8 cellular contexts compared by ENCODE assay signal in the genomic region with DNA sequence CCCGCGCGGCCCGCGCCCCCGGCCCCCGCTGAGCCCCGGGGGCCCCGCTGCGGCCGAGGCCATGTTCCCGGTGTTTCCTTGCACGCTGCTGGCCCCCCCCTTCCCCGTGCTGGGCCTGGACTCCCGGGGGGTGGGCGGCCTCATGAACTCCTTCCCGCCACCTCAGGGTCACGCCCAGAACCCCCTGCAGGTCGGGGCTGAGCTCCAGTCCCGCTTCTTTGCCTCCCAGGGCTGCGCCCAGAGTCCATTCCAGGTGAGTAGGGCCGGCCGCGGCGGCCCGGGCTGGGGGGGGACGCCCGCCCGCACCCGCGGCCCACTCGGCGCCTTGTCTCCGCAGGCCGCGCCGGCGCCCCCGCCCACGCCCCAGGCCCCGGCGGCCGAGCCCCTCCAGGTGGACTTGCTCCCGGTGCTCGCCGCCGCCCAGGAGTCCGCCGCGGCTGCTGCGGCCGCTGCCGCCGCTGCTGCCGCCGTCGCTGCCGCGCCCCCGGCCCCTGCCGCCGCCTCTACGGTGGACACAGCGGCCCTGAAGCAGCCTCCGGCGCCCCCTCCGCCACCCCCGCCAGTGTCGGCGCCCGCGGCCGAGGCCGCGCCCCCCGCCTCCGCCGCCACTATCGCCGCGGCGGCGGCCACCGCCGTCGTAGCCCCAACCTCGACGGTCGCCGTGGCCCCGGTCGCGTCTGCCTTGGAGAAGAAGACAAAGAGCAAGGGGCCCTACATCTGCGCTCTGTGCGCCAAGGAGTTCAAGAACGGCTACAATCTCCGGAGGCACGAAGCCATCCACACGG. TPM values are rescaled to one million over a fixed set of nuclear protein-coding genes. Genes with fewer than 3 reads are reported as not detected.
DNase-seq lines count a peak whose midpoint lies in the region; ATAC-seq and TF ChIP-seq lines count a peak whose summit lies in the region.

No MANE protein-coding gene starts in this region.

- H3K9me3 ChIP-seq in esophagus squamous epithelium (no peaks in the 10 kb centered on the region), neutrophil (no peaks in the 10 kb centered on the region)

- H3K27ac ChIP-seq in esophagus squamous epithelium (peak overlapping the region; percentile 83 to 100 (median 94)), neutrophil (peak overlapping the region; percentile 93)

- ATAC-seq in GM21528 (IDR thresholded peaks at IDR 0.05; ENCODE audit: low FRiP score, unreplicated experiment) (peak; percentile 8), HG02870 (IDR thresholded peaks at IDR 0.05; ENCODE audit: unreplicated experiment) (no peak), HG02623 (IDR thresholded peaks at IDR 0.05; ENCODE audit: unreplicated experiment) (no peak)

- peaks cover 46 to 67% (median 51%) of the 10 kb centered on the region in 3 donors for H3K4me1 ChIP-seq in esophagus squamous epithelium
- peaks cover 52 to 57% of the 10 kb centered on the region in 2 experiments for H3K4me1 ChIP-seq in neutrophil (ENCODE audit: control insufficient read depth in 1 of 2, insufficient read depth in 1 of 2, low read depth in 1 of 2, low read length in 1 of 2)

- TF ChIP-seq POLR2A in esophagus squamous epithelium (IDR thresholded peaks at IDR 0.05): no peak

- intact Hi-C loops in esophagus squamous epithelium (cut with DNase I): no loop called here

- H3K36me3 ChIP-seq in esophagus squamous epithelium (peaks cover 11 to 42% (median 14%) of the 10 kb centered on the region in 3 donors), neutrophil (peaks cover 21% of the 10 kb centered on the region)

- H3K27me3 ChIP-seq in esophagus squamous epithelium: peaks cover 0 to 2% (median 0%) of the 10 kb centered on the region in 4 donors
- H3K27me3 ChIP-seq in neutrophil: peaks cover 8% of the 10 kb centered on the region

- WGBS in esophagus squamous epithelium, 2 donors: no CpG with 5 or more reads among the region's 99 CpGs

- DNase-seq in AG09309 (ENCODE audit: low read depth) (no peak), NCI-H510A (lab: John Stamatoyannopoulos, UW) (peak; percentile 85), esophagus squamous epithelium (lab: John Stamatoyannopoulos, UW) (no peak)
- peak; percentile 66 for DNase-seq in activated T-cell treated with anti-CD3 and anti-CD28 coated beads, Interleukin-2, amount 50 U/mL, for 1 hour

- H3K4me3 ChIP-seq in AG09309 (ENCODE audit: control insufficient read depth, low read depth, low read length) (peak overlapping the region; percentile 74), esophagus squamous epithelium (peak overlapping the region; percentile 42 to 85 (median 65)), neutrophil (ENCODE audit: low read depth in 1 of 2, low read length in 1 of 2) (peak overlapping the region; percentile 67 to 74)

- no peak for TF ChIP-seq CTCF in AG09309 (IDR thresholded peaks at IDR 0.05; ENCODE audit: control insufficient read depth, insufficient read depth, low read depth, low read length, missing control alignments)
- no peak for TF ChIP-seq CTCF in esophagus squamous epithelium (IDR thresholded peaks at IDR 0.05)
- no peak for TF ChIP-seq CTCF in neutrophil (IDR thresholded peaks at IDR 0.05)

RNA-seq across cellular contexts. Expression of a gene that starts 0.5 kb away (rescaled TPM):
- total RNA-seq in esophagus squamous epithelium: 10 to 100 TPM; 87.0 to 99.0 (median 97.3) TPM

RNA-seq across cellular contexts. Expression of a gene that starts 5.2 kb away (rescaled TPM):
- 1 to 10 TPM in 1 of 4 donors, under 1 TPM in 2, not detected in 1; 0.40 to 1.9 (median 0.53) TPM for total RNA-seq in esophagus squamous epithelium

RNA-seq across cellular contexts. Expression of a gene that starts 9.1 kb away (rescaled TPM):
- total RNA-seq in esophagus squamous epithelium: 10 to 100 TPM; 25.4 to 37.6 (median 32.8) TPM

RNA-seq across cellular contexts. Expression of a gene that starts 13.4 kb away (rescaled TPM):
- total RNA-seq in esophagus squamous epithelium: 100 to 1,000 TPM in 2 of 4 donors, 10 to 100 TPM in 2; 54.0 to 133 (median 97.6) TPM

RNA-seq across cellular contexts. Expression of a gene that starts 16.3 kb away (rescaled TPM):
- 10 to 100 TPM; 31.0 to 46.3 (median 37.6) TPM for total RNA-seq in esophagus squamous epithelium

Comparison
In these comparisons a context has a peak if more than half of its experiments do, and no peak if none do; other contexts are left out.
1. DNase-seq: peak in NCI-H510A (single experiment) and activated T-cell treated with anti-CD3 and anti-CD28 coated beads, Interleukin-2, amount 50 U/mL, for 1 hour (single experiment); none in AG09309 (single experiment) and esophagus squamous epithelium (single experiment).
2. Peak in every context shown above with its lines, with median percentiles within 50 percentile points of each other: H3K4me3 ChIP-seq.